Comparison of ENCODE assay signal across 1 cellular context in the genomic region with DNA sequence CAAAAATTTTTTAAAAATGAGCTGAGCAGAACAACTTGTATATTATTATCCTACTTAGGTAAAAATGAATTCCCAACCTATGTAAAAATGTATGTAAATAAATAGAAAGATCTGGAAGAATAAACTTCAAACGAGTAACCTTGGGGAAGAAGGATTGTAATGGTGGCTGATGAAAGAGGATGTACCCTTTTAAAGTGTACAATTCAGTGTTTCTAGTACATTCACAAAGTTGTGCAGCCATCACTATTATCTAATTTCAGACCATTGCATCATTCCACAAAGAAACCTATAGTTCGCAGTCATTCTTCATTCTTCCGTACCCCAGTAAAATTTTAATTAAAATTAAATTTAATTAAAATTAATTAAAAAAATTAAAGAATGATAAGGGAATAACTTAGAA.
TF ChIP-seq lines count a peak whose summit lies in the region.

No MANE protein-coding gene starts in this region.

TF ChIP-seq in K562, 482 proteins besides CTCF, POLR2A, EP300 and RAD21:
- TF ChIP-seq ATF4 (CRISPR knock-in tag; IDR thresholded peaks at IDR 0.05) (peak; percentile 87), L3MBTL2 (IDR thresholded peaks at IDR 0.05) (peak; percentile 30; the same call in 1 of the 2 replicates), ARID4B (CRISPR knock-in tag; IDR thresholded peaks at IDR 0.05) (no peak), ZSCAN32 (CRISPR knock-in tag; IDR thresholded peaks at IDR 0.05) (peak; percentile 51; the same call in 1 of the 2 replicates), JUND (IDR thresholded peaks at IDR 0.05; ENCODE audit: borderline replicate concordance, low read depth, low read length) (peak; percentile 32; the same call in 1 of the 2 replicates), JUND (tag; IDR thresholded peaks at IDR 0.05; ENCODE audit: borderline replicate concordance, low read depth, low read length) (no peak), TRIM24 (IDR thresholded peaks at IDR 0.05) (peak; percentile 52 to 58; a peak in 2 of 4 replicates), ATF3 (IDR thresholded peaks at IDR 0.05) (peak; percentile 88), ATF3 (CRISPR knock-in tag; conservative IDR thresholded peaks at IDR 0.05) (no peak), ZBTB5 (IDR thresholded peaks at IDR 0.05) (no peak), GATAD2B (IDR thresholded peaks at IDR 0.05; ENCODE audit: borderline replicate concordance) (no peak), ZNF518B (CRISPR knock-in tag; IDR thresholded peaks at IDR 0.05) (no peak), ZNF347 (CRISPR knock-in tag; IDR thresholded peaks at IDR 0.05; ENCODE audit: low read depth) (no peak), ATF7 (IDR thresholded peaks at IDR 0.05) (0 out of 2 replicates have a peak, but pooled peaks have one; percentile 20), CEBPG (CRISPR knock-in tag; IDR thresholded peaks at IDR 0.05) (no peak), CEBPG (tag; conservative IDR thresholded peaks at IDR 0.05 in 1 of 2, IDR thresholded peaks at IDR 0.05 in 1 of 2) (peak; percentile 36 to 93; a peak in 3 of 4 replicates), ZNF766 (CRISPR knock-in tag; conservative IDR thresholded peaks at IDR 0.05) (0 out of 2 replicates have a peak, but pooled peaks have one; percentile 5)
- TF ChIP-seq, protein P1, sequence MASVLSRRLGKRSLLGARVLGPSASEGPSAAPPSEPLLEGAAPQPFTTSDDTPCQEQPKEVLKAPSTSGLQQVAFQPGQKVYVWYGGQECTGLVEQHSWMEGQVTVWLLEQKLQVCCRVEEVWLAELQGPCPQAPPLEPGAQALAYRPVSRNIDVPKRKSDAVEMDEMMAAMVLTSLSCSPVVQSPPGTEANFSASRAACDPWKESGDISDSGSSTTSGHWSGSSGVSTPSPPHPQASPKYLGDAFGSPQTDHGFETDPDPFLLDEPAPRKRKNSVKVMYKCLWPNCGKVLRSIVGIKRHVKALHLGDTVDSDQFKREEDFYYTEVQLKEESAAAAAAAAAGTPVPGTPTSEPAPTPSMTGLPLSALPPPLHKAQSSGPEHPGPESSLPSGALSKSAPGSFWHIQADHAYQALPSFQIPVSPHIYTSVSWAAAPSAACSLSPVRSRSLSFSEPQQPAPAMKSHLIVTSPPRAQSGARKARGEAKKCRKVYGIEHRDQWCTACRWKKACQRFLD (CRISPR knock-in tag; IDR thresholded peaks at IDR 0.05): peak; percentile 36
